ENCODE assay signal across 9 cellular contexts in the genomic region with DNA sequence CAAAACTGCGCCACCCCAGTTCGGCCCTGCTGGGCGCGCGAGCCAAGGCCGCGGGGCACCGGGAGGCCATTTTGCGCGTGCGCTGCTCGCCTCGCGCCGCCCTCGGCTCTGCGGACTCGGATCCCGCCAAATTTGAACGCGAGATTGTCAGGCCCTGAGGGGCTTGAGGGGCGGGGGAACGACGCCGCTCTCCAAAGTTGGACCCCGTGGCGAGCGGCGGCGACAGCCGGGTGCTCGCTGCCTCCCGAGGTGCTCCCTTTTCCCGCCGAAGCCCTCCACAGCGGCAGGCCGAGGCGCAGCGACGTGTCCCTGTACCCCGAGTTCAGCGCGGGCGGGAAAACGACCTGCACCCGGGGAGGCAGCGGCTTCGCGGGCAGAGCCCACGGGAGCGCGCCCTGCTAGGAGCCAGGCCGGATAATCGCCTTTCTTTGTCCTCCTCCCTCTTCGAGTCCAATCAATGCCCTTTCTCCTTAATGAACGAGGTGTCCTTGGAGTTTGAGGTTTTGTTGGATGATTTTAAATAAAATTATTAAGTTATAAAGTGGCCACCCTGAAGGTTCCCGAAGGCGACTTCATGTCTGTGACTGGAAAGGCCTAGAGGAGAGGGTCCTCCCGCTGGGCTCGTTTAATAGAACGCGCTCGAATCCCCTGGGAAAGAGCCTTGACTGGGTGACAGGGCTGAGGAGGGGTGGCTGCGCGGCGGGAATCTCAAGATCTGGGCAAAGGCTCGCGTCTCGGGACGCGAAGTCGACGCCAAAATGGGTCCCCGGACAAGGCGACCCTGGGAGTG. TPM values are rescaled to one million over a fixed set of nuclear protein-coding genes. Genes with fewer than 3 reads are reported as not detected.
A peak's percentile ranks its signal among the peaks of the same experiment; 100 is the strongest.
DNase-seq lines count a peak whose midpoint lies in the region; ATAC-seq, FAIRE-seq and TF ChIP-seq lines count a peak whose summit lies in the region.
"Had no signal": no experiment of that assay in that cellular context is flagged by ENCODE, and none has a peak within 500 bp of the region (broad histone marks: within the 10 kb centered on the region; RNA-seq: fewer than 3 reads in every experiment).

No MANE protein-coding gene starts in this region.

- no peaks in the 10 kb centered on the region for H3K9me3 ChIP-seq in PC-3 (ENCODE audit: low read length)

- H3K36me3 ChIP-seq in ACC112 (ENCODE audit: insufficient read depth, low read length) (peaks cover 4% of the 10 kb centered on the region), PC-3 (ENCODE audit: low read depth, low read length) (peaks cover 16% of the 10 kb centered on the region; the same call in 1 of the 2 replicates)

- peaks cover 0 to 2% of the 10 kb centered on the region in 2 donors for H3K9me3 Mint-ChIP-seq in natural killer cell

- no peaks in the 10 kb centered on the region for H4K20me1 ChIP-seq in PC-3 (ENCODE audit: low read length)

- CTCF ChIA-PET in PC-3 (lab: Charles Lee) = no interaction called here

- H3K4me3 Mint-ChIP-seq in natural killer cell = peak overlapping the region; percentile 89

- peak overlapping the region; percentile 84 for H2AFZ ChIP-seq in ACC112 (ENCODE audit: low read length, unreplicated experiment)
- peak overlapping the region; percentile 96 for H2AFZ ChIP-seq in PC-3 (ENCODE audit: low read length)

- H3K4me1 ChIP-seq in ACC112 (ENCODE audit: control insufficient read depth, insufficient read depth, low read length, unreplicated experiment) (no peaks in the 10 kb centered on the region), PC-3 (ENCODE audit: insufficient read depth, low read length) (peaks cover 16% of the 10 kb centered on the region)

- H3K4me1 Mint-ChIP-seq in natural killer cell = peaks cover 25 to 33% of the 10 kb centered on the region in 2 donors

- peak overlapping the region; percentile 71 for H3K4me2 ChIP-seq in PC-3 (ENCODE audit: low read length)

- FAIRE-seq in RCC 7860 (lab: Jason Lieb, UNC) = no peak
- FAIRE-seq: colon had no signal

- H3K9ac ChIP-seq in PC-3 (ENCODE audit: low read length) = peak overlapping the region; percentile 72

- H3K27ac Mint-ChIP-seq in natural killer cell = peak overlapping the region; percentile 79 to 92

- DNase-seq in PC-3 (no peak), natural killer cell (no peak), NCI-H1048 (lab: John Stamatoyannopoulos, UW) (no peak), RCC 7860 (ENCODE audit: low spot score) (no peak)
- DNase-seq in activated naive CD4-positive, alpha-beta T cell treated with anti-CD3 and anti-CD28 coated beads, Interleukin-2, amount 50 U/mL, for 16 hours = no peak

- POLR2A ChIA-PET in PC-3 (lab: Charles Lee; ENCODE audit: unreplicated experiment) = no interaction called here

- ATAC-seq in PC-3 (peak; percentile 45), esophagus mucosa (peak; percentile 24), natural killer cell (no peak), GM21619 (IDR thresholded peaks at IDR 0.05; ENCODE audit: unreplicated experiment) (no peak)

- H3K27me3 ChIP-seq in ACC112 (ENCODE audit: insufficient read depth, low read length) = peaks cover 56% of the 10 kb centered on the region
- no peaks in the 10 kb centered on the region for H3K27me3 ChIP-seq in PC-3 (ENCODE audit: low read length)

- intact Hi-C loops in PC-3 (cut with micrococcal nuclease) (no loop called here), natural killer cell (cut with micrococcal nuclease) (loop anchor here (1.0 kb wide), 1 partner anchor 9 kb away; no protein-coding TSS in a partner anchor)

- peaks cover 22 to 24% of the 10 kb centered on the region in 2 donors for H3K27me3 Mint-ChIP-seq in natural killer cell (ENCODE audit: low read depth in 2 of 2)

- no peaks in the 10 kb centered on the region for H3K79me2 ChIP-seq in ACC112 (ENCODE audit: control insufficient read depth, insufficient read depth, low read length, unreplicated experiment)
- peaks cover 6% of the 10 kb centered on the region; the same call in 1 of the 2 replicates for H3K79me2 ChIP-seq in PC-3 (ENCODE audit: low read length)

- H3K4me3 ChIP-seq in ACC112 (ENCODE audit: low read depth, low read length) (peak overlapping the region; percentile 75), PC-3 (ENCODE audit: low read length) (peak overlapping the region; percentile 64)

- H3K27ac ChIP-seq in ACC112 (ENCODE audit: low read depth, low read length) = no peak overlapping the region
- H3K27ac ChIP-seq in PC-3 (ENCODE audit: low read length) = no peak overlapping the region

- TF ChIP-seq CTCF in PC-3 (conservative IDR thresholded peaks at IDR 0.05; ENCODE audit: low read depth, low read length) (no peak), natural killer cell (IDR thresholded peaks at IDR 0.05) (no peak)

- peaks cover 4% of the 10 kb centered on the region for H3K36me3 Mint-ChIP-seq in natural killer cell

- H3F3A ChIP-seq in PC-3 (ENCODE audit: low read length, unreplicated experiment) = peaks cover 3% of the 10 kb centered on the region

- no TSS peak for BruUV-seq in PC-3 (replicated peaks; lab: Mats Ljungman, UMichigan)

- H3K9me2 ChIP-seq in PC-3 (replicated peaks; ENCODE audit: low read length) = no peaks in the 10 kb centered on the region

RNA-seq across cellular contexts. Expression of a gene that starts 10.7 kb away (rescaled TPM):
- 0.04 and 0.12 TPM in 2 replicates for total RNA-seq in PC-3 (2014; rRNA removed)
- total RNA-seq in esophagus mucosa = not detected
- total RNA-seq in natural killer cell = under 1 TPM in 2 of 3 donors, not detected in 1; 0.35 to 0.79 TPM

RNA-seq across cellular contexts. Expression of a gene that starts 13.7 kb away (rescaled TPM):
- total RNA-seq in PC-3 (2014; rRNA removed) (119 and 124 TPM in 2 replicates), esophagus mucosa (13.0 TPM), natural killer cell (10 to 100 TPM; 60.5 to 69.8 (median 66.4) TPM)

RNA-seq across cellular contexts. Expression of a gene that starts 18.4 kb away (rescaled TPM):
- total RNA-seq in PC-3 (2014; rRNA removed) = 86.4 and 86.6 TPM in 2 replicates
- 36.5 TPM for total RNA-seq in esophagus mucosa
- 10 to 100 TPM; 43.1 to 48.3 (median 44.2) TPM for total RNA-seq in natural killer cell

Comparison
In these comparisons a context has a peak if more than half of its experiments do, and no peak if none do; other contexts are left out.
1. ATAC-seq: peak in PC-3 (single experiment) and esophagus mucosa (single experiment); none in natural killer cell (0 of 3) and GM21619 (single experiment).